In genomic region chr1:39652534-39652933, GRCh38 we compare ENCODE assay signal across 21 cellular contexts. TPM values are rescaled to one million over a fixed set of nuclear protein-coding genes. Genes with fewer than 3 reads are reported as not detected.
"Had no signal": no experiment of that assay in that cellular context is flagged by ENCODE, and none has a peak within 500 bp of the region (broad histone marks: within the 10 kb centered on the region; RNA-seq: fewer than 3 reads in every experiment).

No MANE protein-coding gene starts in this region.

- H3K27ac Mint-ChIP-seq: activated naive CD4-positive, alpha-beta T cell treated with anti-CD3 and anti-CD28 coated beads for 36 hours; activated naive CD8-positive, alpha-beta T cell treated with anti-CD3 and anti-CD28 coated beads, Interleukin-2, amount 50 U/mL, for 24 hours; activated T-helper 2 cell treated with anti-CD3 and anti-CD28 coated beads, Interferon-gamma antibody, Interleukin-2, Interleukin-4, amounts not matched to agents 10 μg/mL and 5 μg/mL and 100 μg/mL, durations not matched to agents 14 hours and 24 hours and 36 hours; mesothelial cell of epicardium; stimulated activated naive B cell treated with anti-CD40 and anti-IgM and Interleukin-4, amounts not matched to agents 10 μg/mL and 1 μg/mL and 100 μg/mL, for 72 hours; T-cell had no signal

- H3K4me1 Mint-ChIP-seq: activated naive CD8-positive, alpha-beta T cell treated with anti-CD3 and anti-CD28 coated beads, Interleukin-2, amount 50 U/mL, for 24 hours had no signal

- H3K4me1 ChIP-seq: parathyroid adenoma had no signal

- H3K9me3 Mint-ChIP-seq: activated naive CD4-positive, alpha-beta T cell treated with anti-CD3 and anti-CD28 coated beads for 36 hours; activated naive CD8-positive, alpha-beta T cell treated with anti-CD3 and anti-CD28 coated beads, Interleukin-2, amount 50 U/mL, for 24 hours; activated T-helper 2 cell treated with anti-CD3 and anti-CD28 coated beads, Interferon-gamma antibody, Interleukin-2, Interleukin-4, amounts not matched to agents 10 μg/mL and 5 μg/mL and 100 μg/mL, durations not matched to agents 14 hours and 24 hours and 36 hours; mesothelial cell of epicardium; stimulated activated naive B cell treated with anti-CD40 and anti-IgM and Interleukin-4, amounts not matched to agents 10 μg/mL and 1 μg/mL and 100 μg/mL, for 72 hours; T-cell had no signal

- DNase-seq: activated CD4-positive, alpha-beta T cell treated with anti-CD3 and anti-CD28 coated beads for 1 hour; activated CD4-positive, alpha-beta T cell treated with anti-CD3 and anti-CD28 coated beads, Interleukin-2, amount 50 U/mL, for 48 hours; activated naive CD4-positive, alpha-beta T cell treated with anti-CD3 and anti-CD28 coated beads for 36 hours; activated naive CD8-positive, alpha-beta T cell treated with anti-CD3 and anti-CD28 coated beads, Interleukin-2, amount 50 U/mL, for 24 hours; activated T-cell treated with anti-CD3 and anti-CD28 coated beads, Interleukin-2, amount 50 U/mL, for 1 hour; glutamatergic neuron; naive B cell; stimulated activated CD4-positive, alpha-beta T cell treated with anti-CD3 and anti-CD28 coated beads, Interleukin-15, amount 100 ng/mL, for 24 hours; stimulated activated CD4-positive, alpha-beta T cell treated with anti-CD3 and anti-CD28 coated beads, Interleukin-4, amount 100 ng/mL, for 1 hour; stimulated activated naive B cell treated with anti-CD40 and anti-IgM and Interleukin-4, amounts not matched to agents 10 μg/mL and 1 μg/mL and 100 μg/mL, for 72 hours; T-cell; T-helper 9 cell had no signal

- H3K4me3 ChIP-seq: lung, skin epidermis had no signal

- H3K36me3 Mint-ChIP-seq: mesothelial cell of epicardium, naive B cell, T-cell had no signal

- H3K27ac ChIP-seq: parathyroid adenoma, skin epidermis had no signal

- ATAC-seq: activated naive CD8-positive, alpha-beta T cell treated with anti-CD3 and anti-CD28 coated beads, Interleukin-2, amount 50 U/mL, for 24 hours; esophagus mucosa; stimulated activated naive B cell treated with anti-CD40 and anti-IgM and Interleukin-4, amounts not matched to agents 10 μg/mL and 1 μg/mL and 100 μg/mL, for 72 hours had no signal

- H3K4me3 Mint-ChIP-seq: activated naive CD4-positive, alpha-beta T cell treated with anti-CD3 and anti-CD28 coated beads for 36 hours; activated naive CD8-positive, alpha-beta T cell treated with anti-CD3 and anti-CD28 coated beads, Interleukin-2, amount 50 U/mL, for 24 hours; mesothelial cell of epicardium; naive B cell; stimulated activated naive B cell treated with anti-CD40 and anti-IgM and Interleukin-4, amounts not matched to agents 10 μg/mL and 1 μg/mL and 100 μg/mL, for 72 hours; T-cell had no signal

RNA-seq across cellular contexts. Expression of gene NT5C1A, which starts 19.4 kb away (rescaled TPM):
- total RNA-seq: activated naive CD4-positive, alpha-beta T cell treated with anti-CD3 and anti-CD28 coated beads for 36 hours; esophagus mucosa; fibroblast of villous mesenchyme; lung; mesothelial cell of epicardium; ureter had no signal

RNA-seq across cellular contexts. Expression of gene HPCAL4, which starts 38.7 kb away (rescaled TPM):
- total RNA-seq: aorta, esophagus mucosa, fibroblast of villous mesenchyme, ureter had no signal
